2 cellular contexts compared by ENCODE assay signal in the genomic region with DNA sequence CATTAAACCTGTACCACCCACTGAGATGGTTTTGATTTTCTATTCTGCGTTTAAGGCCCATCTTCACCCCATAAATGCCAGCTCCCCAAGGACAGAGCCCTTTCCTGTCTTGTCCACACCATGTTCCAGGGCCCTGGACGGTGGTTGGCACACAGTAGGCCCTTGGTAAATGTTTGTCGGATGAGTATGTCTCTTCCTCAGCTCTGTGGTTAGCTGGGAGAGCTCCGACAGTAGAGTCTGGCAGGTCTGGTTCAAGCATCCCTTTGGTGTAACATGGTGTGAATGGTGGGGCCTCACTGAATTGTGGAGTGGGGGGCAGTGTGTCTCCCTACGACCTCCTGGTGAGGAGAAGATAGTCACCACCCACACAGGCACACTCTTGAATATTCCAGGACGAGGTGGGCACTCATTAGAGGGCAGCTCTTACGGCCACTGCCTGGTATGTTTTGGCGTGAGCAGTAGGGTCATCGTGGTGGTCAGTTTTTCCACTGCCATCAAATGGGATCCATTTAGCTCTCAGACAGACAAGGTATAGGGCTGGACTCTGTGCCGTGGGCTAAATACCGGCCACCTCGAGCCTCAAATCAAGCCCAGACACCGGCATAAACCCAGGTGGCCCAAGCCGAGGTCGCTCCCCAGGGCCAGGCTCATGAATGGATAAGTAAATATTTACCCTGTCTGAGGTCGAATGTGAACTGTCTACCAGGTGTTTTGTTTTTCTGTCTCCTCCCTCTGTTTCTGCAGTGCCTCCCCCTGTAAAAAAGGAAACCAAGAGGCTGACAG.
TF ChIP-seq lines count a peak whose summit lies in the region.

No MANE protein-coding gene starts in this region.

TF ChIP-seq in A549, 52 proteins besides CTCF, POLR2A, EP300 and RAD21 (continued from another document and continues in another):
- TF ChIP-seq FOXS1 (CRISPR knock-in tag; IDR thresholded peaks at IDR 0.05) (0 out of 2 replicates have a peak, but pooled peaks have one; percentile 4), CBX8 (IDR thresholded peaks at IDR 0.05) (no peak), RNF2 (IDR thresholded peaks at IDR 0.05; ENCODE audit: borderline replicate concordance, low read depth) (no peak), ZFP36 (IDR thresholded peaks at IDR 0.05; ENCODE audit: borderline replicate concordance, partially characterized antibody) (no peak), TFCP2L1 (CRISPR knock-in tag; IDR thresholded peaks at IDR 0.05) (no peak; the same call in 1 of the 2 replicates), MYC (IDR thresholded peaks at IDR 0.05; ENCODE audit: borderline replicate concordance, low read length) (no peak), CEBPB (IDR thresholded peaks at IDR 0.05) (no peak), CHD4 (IDR thresholded peaks at IDR 0.05; ENCODE audit: borderline replicate concordance) (no peak), SREBF2 (IDR thresholded peaks at IDR 0.05) (no peak), MAFK (IDR thresholded peaks at IDR 0.05; ENCODE audit: partially characterized antibody) (no peak), CHD2 (IDR thresholded peaks at IDR 0.05; ENCODE audit: low read length, partially characterized antibody) (no peak), EHMT2 (IDR thresholded peaks at IDR 0.05; ENCODE audit: low read depth) (no peak), NFE2L2 (conservative IDR thresholded peaks at IDR 0.05; ENCODE audit: low read length) (no peak), RCOR1 (IDR thresholded peaks at IDR 0.05; ENCODE audit: low read depth, low read length) (no peak), JUN (IDR thresholded peaks at IDR 0.05) (no peak), EHF (CRISPR knock-in tag; IDR thresholded peaks at IDR 0.05) (peak; percentile 20; the same call in 1 of the 2 replicates), POLR2AphosphoS2 (conservative IDR thresholded peaks at IDR 0.05; ENCODE audit: low read length) (no peak; the same call in 1 of the 2 replicates), ZC3H11A (IDR thresholded peaks at IDR 0.05) (no peak), HEYL (CRISPR knock-in tag; IDR thresholded peaks at IDR 0.05) (0 out of 2 replicates have a peak, but pooled peaks have one; percentile 69), HOXB5 (CRISPR knock-in tag; IDR thresholded peaks at IDR 0.05) (no peak), ESRRA (IDR thresholded peaks at IDR 0.05; ENCODE audit: borderline replicate concordance, low read length) (no peak), HOXB13 (CRISPR knock-in tag; IDR thresholded peaks at IDR 0.05; ENCODE audit: low read depth) (peak; percentile 45), FOSB (CRISPR knock-in tag; IDR thresholded peaks at IDR 0.05) (peak; percentile 78; the same call in 1 of the 2 replicates), MAZ (IDR thresholded peaks at IDR 0.05; ENCODE audit: borderline replicate concordance, low read depth, low read length) (no peak), HDAC2 (IDR thresholded peaks at IDR 0.05) (no peak), SMC3 (IDR thresholded peaks at IDR 0.05) (no peak), HOXA7 (CRISPR knock-in tag; IDR thresholded peaks at IDR 0.05) (peak; percentile 86), ZNF302 (CRISPR knock-in tag; IDR thresholded peaks at IDR 0.05) (no peak; the same call in 1 of the 2 replicates), PHF8 (IDR thresholded peaks at IDR 0.05; ENCODE audit: borderline replicate concordance, low read depth) (no peak), NPAS2 (CRISPR knock-in tag; IDR thresholded peaks at IDR 0.05; ENCODE audit: borderline replicate concordance) (no peak)
- TF ChIP-seq, protein P1, sequence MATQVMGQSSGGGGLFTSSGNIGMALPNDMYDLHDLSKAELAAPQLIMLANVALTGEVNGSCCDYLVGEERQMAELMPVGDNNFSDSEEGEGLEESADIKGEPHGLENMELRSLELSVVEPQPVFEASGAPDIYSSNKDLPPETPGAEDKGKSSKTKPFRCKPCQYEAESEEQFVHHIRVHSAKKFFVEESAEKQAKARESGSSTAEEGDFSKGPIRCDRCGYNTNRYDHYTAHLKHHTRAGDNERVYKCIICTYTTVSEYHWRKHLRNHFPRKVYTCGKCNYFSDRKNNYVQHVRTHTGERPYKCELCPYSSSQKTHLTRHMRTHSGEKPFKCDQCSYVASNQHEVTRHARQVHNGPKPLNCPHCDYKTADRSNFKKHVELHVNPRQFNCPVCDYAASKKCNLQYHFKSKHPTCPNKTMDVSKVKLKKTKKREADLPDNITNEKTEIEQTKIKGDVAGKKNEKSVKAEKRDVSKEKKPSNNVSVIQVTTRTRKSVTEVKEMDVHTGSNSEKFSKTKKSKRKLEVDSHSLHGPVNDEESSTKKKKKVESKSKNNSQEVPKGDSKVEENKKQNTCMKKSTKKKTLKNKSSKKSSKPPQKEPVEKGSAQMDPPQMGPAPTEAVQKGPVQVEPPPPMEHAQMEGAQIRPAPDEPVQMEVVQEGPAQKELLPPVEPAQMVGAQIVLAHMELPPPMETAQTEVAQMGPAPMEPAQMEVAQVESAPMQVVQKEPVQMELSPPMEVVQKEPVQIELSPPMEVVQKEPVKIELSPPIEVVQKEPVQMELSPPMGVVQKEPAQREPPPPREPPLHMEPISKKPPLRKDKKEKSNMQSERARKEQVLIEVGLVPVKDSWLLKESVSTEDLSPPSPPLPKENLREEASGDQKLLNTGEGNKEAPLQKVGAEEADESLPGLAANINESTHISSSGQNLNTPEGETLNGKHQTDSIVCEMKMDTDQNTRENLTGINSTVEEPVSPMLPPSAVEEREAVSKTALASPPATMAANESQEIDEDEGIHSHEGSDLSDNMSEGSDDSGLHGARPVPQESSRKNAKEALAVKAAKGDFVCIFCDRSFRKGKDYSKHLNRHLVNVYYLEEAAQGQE (IDR thresholded peaks at IDR 0.05) = no peak
- TF ChIP-seq, protein P2, sequence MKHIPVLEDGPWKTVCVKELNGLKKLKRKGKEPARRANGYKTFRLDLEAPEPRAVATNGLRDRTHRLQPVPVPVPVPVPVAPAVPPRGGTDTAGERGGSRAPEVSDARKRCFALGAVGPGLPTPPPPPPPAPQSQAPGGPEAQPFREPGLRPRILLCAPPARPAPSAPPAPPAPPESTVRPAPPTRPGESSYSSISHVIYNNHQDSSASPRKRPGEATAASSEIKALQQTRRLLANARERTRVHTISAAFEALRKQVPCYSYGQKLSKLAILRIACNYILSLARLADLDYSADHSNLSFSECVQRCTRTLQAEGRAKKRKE (CRISPR knock-in tag; IDR thresholded peaks at IDR 0.05; ENCODE audit: low read depth) = peak; percentile 91
- TF ChIP-seq, protein P3, sequence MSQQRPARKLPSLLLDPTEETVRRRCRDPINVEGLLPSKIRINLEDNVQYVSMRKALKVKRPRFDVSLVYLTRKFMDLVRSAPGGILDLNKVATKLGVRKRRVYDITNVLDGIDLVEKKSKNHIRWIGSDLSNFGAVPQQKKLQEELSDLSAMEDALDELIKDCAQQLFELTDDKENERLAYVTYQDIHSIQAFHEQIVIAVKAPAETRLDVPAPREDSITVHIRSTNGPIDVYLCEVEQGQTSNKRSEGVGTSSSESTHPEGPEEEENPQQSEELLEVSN (IDR thresholded peaks at IDR 0.05; ENCODE audit: borderline replicate concordance, low read depth) = peak; percentile 39
- TF ChIP-seq, protein P4, sequence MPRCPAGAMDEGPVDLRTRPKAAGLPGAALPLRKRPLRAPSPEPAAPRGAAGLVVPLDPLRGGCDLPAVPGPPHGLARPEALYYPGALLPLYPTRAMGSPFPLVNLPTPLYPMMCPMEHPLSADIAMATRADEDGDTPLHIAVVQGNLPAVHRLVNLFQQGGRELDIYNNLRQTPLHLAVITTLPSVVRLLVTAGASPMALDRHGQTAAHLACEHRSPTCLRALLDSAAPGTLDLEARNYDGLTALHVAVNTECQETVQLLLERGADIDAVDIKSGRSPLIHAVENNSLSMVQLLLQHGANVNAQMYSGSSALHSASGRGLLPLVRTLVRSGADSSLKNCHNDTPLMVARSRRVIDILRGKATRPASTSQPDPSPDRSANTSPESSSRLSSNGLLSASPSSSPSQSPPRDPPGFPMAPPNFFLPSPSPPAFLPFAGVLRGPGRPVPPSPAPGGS (IDR thresholded peaks at IDR 0.05) = no peak

TF ChIP-seq in GM23338, 12 proteins besides CTCF, POLR2A, EP300 and RAD21 (continued from another document):
- TF ChIP-seq, protein P5, sequence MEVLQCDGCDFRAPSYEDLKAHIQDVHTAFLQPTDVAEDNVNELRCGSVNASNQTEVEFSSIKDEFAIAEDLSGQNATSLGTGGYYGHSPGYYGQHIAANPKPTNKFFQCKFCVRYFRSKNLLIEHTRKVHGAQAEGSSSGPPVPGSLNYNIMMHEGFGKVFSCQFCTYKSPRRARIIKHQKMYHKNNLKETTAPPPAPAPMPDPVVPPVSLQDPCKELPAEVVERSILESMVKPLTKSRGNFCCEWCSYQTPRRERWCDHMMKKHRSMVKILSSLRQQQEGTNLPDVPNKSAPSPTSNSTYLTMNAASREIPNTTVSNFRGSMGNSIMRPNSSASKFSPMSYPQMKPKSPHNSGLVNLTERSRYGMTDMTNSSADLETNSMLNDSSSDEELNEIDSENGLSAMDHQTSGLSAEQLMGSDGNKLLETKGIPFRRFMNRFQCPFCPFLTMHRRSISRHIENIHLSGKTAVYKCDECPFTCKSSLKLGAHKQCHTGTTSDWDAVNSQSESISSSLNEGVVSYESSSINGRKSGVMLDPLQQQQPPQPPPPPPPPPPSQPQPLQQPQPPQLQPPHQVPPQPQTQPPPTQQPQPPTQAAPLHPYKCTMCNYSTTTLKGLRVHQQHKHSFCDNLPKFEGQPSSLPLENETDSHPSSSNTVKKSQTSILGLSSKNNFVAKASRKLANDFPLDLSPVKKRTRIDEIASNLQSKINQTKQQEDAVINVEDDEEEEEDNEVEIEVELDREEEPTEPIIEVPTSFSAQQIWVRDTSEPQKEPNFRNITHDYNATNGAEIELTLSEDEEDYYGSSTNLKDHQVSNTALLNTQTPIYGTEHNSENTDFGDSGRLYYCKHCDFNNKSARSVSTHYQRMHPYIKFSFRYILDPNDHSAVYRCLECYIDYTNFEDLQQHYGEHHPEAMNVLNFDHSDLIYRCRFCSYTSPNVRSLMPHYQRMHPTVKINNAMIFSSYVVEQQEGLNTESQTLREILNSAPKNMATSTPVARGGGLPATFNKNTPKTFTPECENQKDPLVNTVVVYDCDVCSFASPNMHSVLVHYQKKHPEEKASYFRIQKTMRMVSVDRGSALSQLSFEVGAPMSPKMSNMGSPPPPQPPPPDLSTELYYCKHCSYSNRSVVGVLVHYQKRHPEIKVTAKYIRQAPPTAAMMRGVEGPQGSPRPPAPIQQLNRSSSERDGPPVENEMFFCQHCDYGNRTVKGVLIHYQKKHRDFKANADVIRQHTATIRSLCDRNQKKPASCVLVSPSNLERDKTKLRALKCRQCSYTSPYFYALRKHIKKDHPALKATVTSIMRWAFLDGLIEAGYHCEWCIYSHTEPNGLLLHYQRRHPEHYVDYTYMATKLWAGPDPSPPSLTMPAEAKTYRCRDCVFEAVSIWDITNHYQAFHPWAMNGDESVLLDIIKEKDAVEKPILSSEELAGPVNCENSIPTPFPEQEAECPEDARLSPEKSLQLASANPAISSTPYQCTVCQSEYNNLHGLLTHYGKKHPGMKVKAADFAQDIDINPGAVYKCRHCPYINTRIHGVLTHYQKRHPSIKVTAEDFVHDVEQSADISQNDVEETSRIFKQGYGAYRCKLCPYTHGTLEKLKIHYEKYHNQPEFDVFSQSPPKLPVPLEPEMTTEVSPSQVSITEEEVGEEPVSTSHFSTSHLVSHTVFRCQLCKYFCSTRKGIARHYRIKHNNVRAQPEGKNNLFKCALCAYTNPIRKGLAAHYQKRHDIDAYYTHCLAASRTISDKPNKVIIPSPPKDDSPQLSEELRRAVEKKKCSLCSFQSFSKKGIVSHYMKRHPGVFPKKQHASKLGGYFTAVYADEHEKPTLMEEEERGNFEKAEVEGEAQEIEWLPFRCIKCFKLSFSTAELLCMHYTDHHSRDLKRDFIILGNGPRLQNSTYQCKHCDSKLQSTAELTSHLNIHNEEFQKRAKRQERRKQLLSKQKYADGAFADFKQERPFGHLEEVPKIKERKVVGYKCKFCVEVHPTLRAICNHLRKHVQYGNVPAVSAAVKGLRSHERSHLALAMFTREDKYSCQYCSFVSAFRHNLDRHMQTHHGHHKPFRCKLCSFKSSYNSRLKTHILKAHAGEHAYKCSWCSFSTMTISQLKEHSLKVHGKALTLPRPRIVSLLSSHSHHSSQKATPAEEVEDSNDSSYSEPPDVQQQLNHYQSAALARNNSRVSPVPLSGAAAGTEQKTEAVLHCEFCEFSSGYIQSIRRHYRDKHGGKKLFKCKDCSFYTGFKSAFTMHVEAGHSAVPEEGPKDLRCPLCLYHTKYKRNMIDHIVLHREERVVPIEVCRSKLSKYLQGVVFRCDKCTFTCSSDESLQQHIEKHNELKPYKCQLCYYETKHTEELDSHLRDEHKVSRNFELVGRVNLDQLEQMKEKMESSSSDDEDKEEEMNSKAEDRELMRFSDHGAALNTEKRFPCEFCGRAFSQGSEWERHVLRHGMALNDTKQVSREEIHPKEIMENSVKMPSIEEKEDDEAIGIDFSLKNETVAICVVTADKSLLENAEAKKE (CRISPR knock-in tag; IDR thresholded peaks at IDR 0.05) = no peak
- no peak for TF ChIP-seq ZNF331 (CRISPR knock-in tag; IDR thresholded peaks at IDR 0.05; ENCODE audit: low read depth)
